ENCODE assay signal across 19 cellular contexts in the genomic region with DNA sequence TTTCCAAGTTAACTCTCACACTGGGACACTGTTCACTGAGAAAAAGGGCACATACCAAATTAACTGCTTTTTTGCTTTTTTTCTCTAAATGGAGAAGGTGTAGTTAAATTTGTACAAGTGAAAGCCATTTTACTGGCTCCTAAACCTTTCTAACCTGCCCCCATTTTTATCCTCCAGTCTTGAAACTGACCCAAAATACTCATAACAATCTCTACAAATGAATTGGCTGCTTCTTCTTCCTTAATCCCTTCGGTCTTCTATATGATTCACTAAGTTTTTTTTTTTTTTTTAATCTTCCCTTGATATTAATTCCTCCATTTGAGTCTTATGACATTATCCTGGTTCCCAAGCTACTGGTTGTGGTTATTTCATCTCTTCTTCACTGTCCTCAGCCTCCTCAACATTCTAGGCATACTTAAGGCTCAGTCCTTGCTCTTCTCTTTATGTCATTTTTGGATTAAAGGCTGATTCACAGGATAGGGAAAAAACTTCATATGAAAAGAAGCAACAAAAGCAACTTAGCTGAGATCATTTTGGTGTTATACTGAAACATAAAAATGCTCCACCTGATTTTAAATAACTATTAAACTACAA. TPM values are rescaled to one million over a fixed set of nuclear protein-coding genes. Genes with fewer than 3 reads are reported as not detected.
A peak's percentile ranks its signal among the peaks of the same experiment; 100 is the strongest.
DNase-seq lines count a peak whose midpoint lies in the region; ATAC-seq and TF ChIP-seq lines count a peak whose summit lies in the region.
"Had no signal": no experiment of that assay in that cellular context is flagged by ENCODE, and none has a peak within 500 bp of the region (broad histone marks: within the 10 kb centered on the region; RNA-seq: fewer than 3 reads in every experiment).

No MANE protein-coding gene starts in this region.

- no TSS peak for BruUV-seq in HCT116 (replicated peaks; lab: Mats Ljungman, UMichigan)

- no peaks in the 10 kb centered on the region for H3K27me3 ChIP-seq in HCT116 (ENCODE audit: insufficient read depth, low read length)
- H3K27me3 ChIP-seq: tibial nerve had no signal

- no peak overlapping the region for H2AFZ ChIP-seq in HCT116 (ENCODE audit: low read depth, low read length, poor library complexity, severe bottlenecking)

- H4K20me1 ChIP-seq in HCT116 (ENCODE audit: insufficient read depth) = no peaks in the 10 kb centered on the region; the same call in 1 of the 2 replicates

- H3K9ac ChIP-seq in HCT116 (ENCODE audit: low read length) = no peak overlapping the region

- no peak overlapping the region for H3K27ac Mint-ChIP-seq in activated CD8-positive, alpha-beta memory T cell treated with anti-CD3 and anti-CD28 coated beads, Interleukin-2, amount 10 ng/mL, durations not matched to agents 7 days and 5 days
- H3K27ac Mint-ChIP-seq in osteocyte (ENCODE audit: unreplicated experiment) = peak overlapping the region; percentile 89
- H3K27ac Mint-ChIP-seq: CD4-positive, alpha-beta T cell had no signal

- intact Hi-C loops in HCT116 (cut with micrococcal nuclease) (loop anchor here (1.0 to 10.0 kb wide), 2 partner anchors 126 to 211 kb away; no protein-coding TSS in a partner anchor), posterior vena cava (cut with DNase I) (no loop called here)

- H3K9me3 Mint-ChIP-seq in activated CD8-positive, alpha-beta memory T cell treated with anti-CD3 and anti-CD28 coated beads, Interleukin-2, amount 10 ng/mL, durations not matched to agents 7 days and 5 days (ENCODE audit: low read depth) = no peaks in the 10 kb centered on the region
- H3K9me3 Mint-ChIP-seq in osteocyte (ENCODE audit: unreplicated experiment) = no peaks in the 10 kb centered on the region
- H3K9me3 Mint-ChIP-seq: CD4-positive, alpha-beta T cell; neural crest cell had no signal

- CTCF ChIA-PET in activated CD8-positive, alpha-beta memory T cell treated with anti-CD3 and anti-CD28 coated beads, Interleukin-2, amount 10 ng/mL, durations not matched to agents 7 days and 5 days (lab: Charles Lee) = interaction anchor here (1.4 to 3.2 kb wide), 2 partner anchors 126 to 215 kb away, joined by 4 to 9 read pairs; partner anchors contain the start of gene HYCC2
- CTCF ChIA-PET in HCT116 (lab: Charles Lee) = no interaction called here

- H3K36me3 ChIP-seq in HCT116 (ENCODE audit: control insufficient read depth in 1 of 2, insufficient read depth in 2 of 2, low read length in 2 of 2) = peaks cover 32 to 36% of the 10 kb centered on the region in 2 experiments; a peak in 3 of 4 replicates

- no peak for TF ChIP-seq POLR2A in HCT116 (IDR thresholded peaks at IDR 0.05; ENCODE audit: borderline replicate concordance, extremely low read depth, insufficient read depth, insufficient read length)

- H3K36me3 Mint-ChIP-seq in activated CD8-positive, alpha-beta memory T cell treated with anti-CD3 and anti-CD28 coated beads, Interleukin-2, amount 10 ng/mL, durations not matched to agents 7 days and 5 days = peaks cover 54% of the 10 kb centered on the region
- H3K36me3 Mint-ChIP-seq in osteocyte (ENCODE audit: unreplicated experiment) = peaks cover 29% of the 10 kb centered on the region

- TF ChIP-seq CTCF in HCT116 (IDR thresholded peaks at IDR 0.05 in 2 of 3, conservative IDR thresholded peaks at IDR 0.05 in 1 of 3; ENCODE audit: borderline replicate concordance in 1 of 3, insufficient read depth in 1 of 3, low read depth in 2 of 3, low read length in 2 of 3) (no peak), osteocyte (IDR thresholded peaks at IDR 0.05) (no peak)

- ATAC-seq in activated CD8-positive, alpha-beta memory T cell treated with anti-CD3 and anti-CD28 coated beads, Interleukin-2, amount 10 ng/mL, durations not matched to agents 7 days and 5 days = peak; percentile 24
- no peak for ATAC-seq in HCT116

- peak overlapping the region in 1 of 2 experiments; percentile 43; a peak in 1 of 4 replicates for H3K4me3 ChIP-seq in HCT116 (replicated peaks in 1 of 2; ENCODE audit: low read depth in 1 of 2, low read length in 2 of 2)
- H3K4me3 ChIP-seq: tibial nerve had no signal

- peaks cover 23% of the 10 kb centered on the region for H3K4me1 Mint-ChIP-seq in activated CD8-positive, alpha-beta memory T cell treated with anti-CD3 and anti-CD28 coated beads, Interleukin-2, amount 10 ng/mL, durations not matched to agents 7 days and 5 days
- H3K4me1 Mint-ChIP-seq in osteocyte (ENCODE audit: unreplicated experiment) = peaks cover 13% of the 10 kb centered on the region
- H3K4me1 Mint-ChIP-seq: neural crest cell had no signal

- no peak overlapping the region for H3K4me3 Mint-ChIP-seq in activated CD8-positive, alpha-beta memory T cell treated with anti-CD3 and anti-CD28 coated beads, Interleukin-2, amount 10 ng/mL, durations not matched to agents 7 days and 5 days
- no peak overlapping the region for H3K4me3 Mint-ChIP-seq in osteocyte (ENCODE audit: unreplicated experiment)
- H3K4me3 Mint-ChIP-seq: CD4-positive, alpha-beta T cell; neural crest cell had no signal

- peak overlapping the region; percentile 80 for H3K4me2 ChIP-seq in HCT116 (ENCODE audit: low read length)

- peak overlapping the region; percentile 77; the same call in 1 of the 2 replicates for H3K27ac ChIP-seq in HCT116 (ENCODE audit: low read depth, low read length)
- H3K27ac ChIP-seq: HL-60, tibial nerve had no signal

- DNase-seq in activated CD8-positive, alpha-beta memory T cell treated with anti-CD3 and anti-CD28 coated beads, Interleukin-2, amount 10 ng/mL, durations not matched to agents 7 days and 5 days = no peak
- DNase-seq in activated CD8-positive, alpha-beta memory T cell treated with anti-CD3 and anti-CD28 coated beads, Interleukin-2, amount 50 U/mL, for 48 hours = no peak
- DNase-seq in HCT116 (ENCODE audit: low read depth, low spot score) (no peak), amniotic epithelial cell (ENCODE audit: low read depth) (peak; percentile 43), osteocyte (ENCODE audit: extremely low spot score, unreplicated experiment) (no peak), posterior vena cava (ENCODE audit: low spot score) (no peak), dedifferentiated amniotic fluid mesenchymal stem cell (ENCODE audit: extremely low spot score) (no peak)
- no peak for DNase-seq in stimulated activated CD4-positive, alpha-beta T cell treated with anti-CD3 and anti-CD28 coated beads, Interleukin-4, amount 100 ng/mL, for 4 hours
- DNase-seq: ACHN; CD4-positive, alpha-beta T cell; DMS79; hippocampal formation; MV-4-11; NCI-H187 treated with DMSO at 0.1 percent for 48 hours; NK-92 treated with Interleukin-12 subunit alpha and Interleukin-12 subunit beta, amount 100 ng/mL, for 24 hours; SW 1271 had no signal

- H3K4me1 ChIP-seq in HCT116 (ENCODE audit: control insufficient read depth in 1 of 2, insufficient read depth in 2 of 2, low read length in 2 of 2) = peaks cover 25 to 35% of the 10 kb centered on the region in 2 experiments
- H3K4me1 ChIP-seq: tibial nerve had no signal

- 0 out of 2 replicates have a peak, but pooled peaks cover 3% of the 10 kb centered on the region for H3K79me2 ChIP-seq in HCT116 (ENCODE audit: insufficient read depth, low read length)

- TF ChIP-seq RAD21 in HCT116 (IDR thresholded peaks at IDR 0.05; ENCODE audit: low read depth) = no peak

- RAD21 ChIA-PET in HCT116 (lab: Charles Lee; ENCODE audit: low non-redundant PET in 1 of 2, low total read pairs in 2 of 2, uncharacterized antibody in 2 of 2, unreplicated experiment in 2 of 2) = no interaction called here

- H3K27me3 Mint-ChIP-seq in activated CD8-positive, alpha-beta memory T cell treated with anti-CD3 and anti-CD28 coated beads, Interleukin-2, amount 10 ng/mL, durations not matched to agents 7 days and 5 days = no peaks in the 10 kb centered on the region
- no peaks in the 10 kb centered on the region for H3K27me3 Mint-ChIP-seq in osteocyte (ENCODE audit: unreplicated experiment)
- H3K27me3 Mint-ChIP-seq: CD4-positive, alpha-beta T cell had no signal

- POLR2A ChIA-PET in HCT116 (lab: Charles Lee) = no interaction called here

- no peaks in the 10 kb centered on the region for H3K9me2 ChIP-seq in HCT116 (ENCODE audit: insufficient read depth)

- H3K9me3 ChIP-seq in HCT116 (ENCODE audit: control insufficient read depth in 1 of 2, insufficient read depth in 1 of 2, low read depth in 1 of 2, low read length in 2 of 2) = no peaks in the 10 kb centered on the region
- H3K9me3 ChIP-seq: tibial nerve had no signal

TF ChIP-seq in HCT116, 20 proteins besides CTCF, POLR2A, EP300 and RAD21 (continues in another document):
- no peak for TF ChIP-seq CEBPB (IDR thresholded peaks at IDR 0.05; ENCODE audit: low read depth)
- no peak for TF ChIP-seq EGR1 (IDR thresholded peaks at IDR 0.05; ENCODE audit: low read depth)
- no peak for TF ChIP-seq TCF7L2 (IDR thresholded peaks at IDR 0.05; ENCODE audit: borderline replicate concordance, extremely low read depth, insufficient read depth, insufficient read length)
- TF ChIP-seq MAX (IDR thresholded peaks at IDR 0.05) = no peak

RNA-seq across cellular contexts. Expression of gene ORC2, which starts 19.8 kb away (rescaled TPM):
- total RNA-seq in activated CD8-positive, alpha-beta memory T cell treated with anti-CD3 and anti-CD28 coated beads, Interleukin-2, amount 10 ng/mL, durations not matched to agents 7 days and 5 days = 10 to 100 TPM; 54.8 to 57.8 TPM
- 51.9 TPM for total RNA-seq in HCT116 (2021; ENCODE audit: unreplicated experiment)
- 9.1 and 16.3 TPM in 2 replicates for polyA plus RNA-seq in HCT116 (2012)
- total RNA-seq in osteocyte = 24.0 and 25.5 TPM in 2 replicates
- total RNA-seq in posterior vena cava = 10 to 100 TPM; 19.2 to 21.3 TPM

RNA-seq across cellular contexts. Expression of gene NIF3L1, which starts 54.5 kb away (rescaled TPM):
- 10 to 100 TPM; 28.3 to 37.6 TPM for total RNA-seq in activated CD8-positive, alpha-beta memory T cell treated with anti-CD3 and anti-CD28 coated beads, Interleukin-2, amount 10 ng/mL, durations not matched to agents 7 days and 5 days
- total RNA-seq in HCT116 (2021; ENCODE audit: unreplicated experiment) (44.7 TPM), osteocyte (22.6 and 23.1 TPM in 2 replicates), posterior vena cava (10 to 100 TPM; 19.0 to 19.1 TPM)
- polyA plus RNA-seq in HCT116 (2012) = 34.9 and 40.0 TPM in 2 replicates

RNA-seq across cellular contexts. Expression of gene PPIL3, which starts 54.7 kb away (rescaled TPM):
- total RNA-seq in activated CD8-positive, alpha-beta memory T cell treated with anti-CD3 and anti-CD28 coated beads, Interleukin-2, amount 10 ng/mL, durations not matched to agents 7 days and 5 days = 10 to 100 TPM; 40.2 to 41.5 TPM
- total RNA-seq in HCT116 (2021; ENCODE audit: unreplicated experiment) (55.9 TPM), osteocyte (49.7 and 50.8 TPM in 2 replicates), posterior vena cava (10 to 100 TPM; 18.0 to 20.6 TPM)
- 57.8 and 75.7 TPM in 2 replicates for polyA plus RNA-seq in HCT116 (2012)
